ENCODE assay signal across 1 cellular context in genomic region chr9:107290619-107291018, GRCh38.
TF ChIP-seq lines count a peak whose summit lies in the region.

No MANE protein-coding gene starts in this region.

TF ChIP-seq in HepG2, 621 proteins besides CTCF, POLR2A, EP300 and RAD21:
- peak; percentile 42; the same call in 1 of the 2 replicates for TF ChIP-seq MAFF (IDR thresholded peaks at IDR 0.05; ENCODE audit: low read depth, low read length)
- TF ChIP-seq MAFK (conservative IDR thresholded peaks at IDR 0.05 in 1 of 2, IDR thresholded peaks at IDR 0.05 in 1 of 2; ENCODE audit: low read length in 2 of 2) = peak; percentile 57 to 61; a peak in 3 of 4 replicates
- TF ChIP-seq ZFP36L1 (CRISPR knock-in tag; IDR thresholded peaks at IDR 0.05) = no peak
